27 cellular contexts compared by ENCODE assay signal in genomic region chr1:190183588-190183987, GRCh38.
"Had no signal": no experiment of that assay in that cellular context is flagged by ENCODE, and none has a peak within 500 bp of the region (broad histone marks: within the 10 kb centered on the region; RNA-seq: fewer than 3 reads in every experiment).

No MANE protein-coding gene starts in this region.

- H3K36me3 ChIP-seq: colonic mucosa, esophagus muscularis mucosa, esophagus squamous epithelium, gastroesophageal sphincter, heart left ventricle had no signal

- H3K4me1 ChIP-seq: colonic mucosa, esophagus muscularis mucosa, esophagus squamous epithelium, foreskin keratinocyte, gastroesophageal sphincter, heart left ventricle had no signal

- H3K4me3 Mint-ChIP-seq: dendritic cell treated with granulocyte-macrophage colony-stimulating factor and Interleukin-4, amounts not matched to agents 40 ng/mL and 50 ng/mL, for 4 days; effector memory CD8-positive, alpha-beta T cell had no signal

- H3K27ac Mint-ChIP-seq: dendritic cell treated with granulocyte-macrophage colony-stimulating factor and Interleukin-4, amounts not matched to agents 40 ng/mL and 50 ng/mL, for 4 days; effector memory CD8-positive, alpha-beta T cell had no signal

- H3K27me3 ChIP-seq: colonic mucosa, dorsolateral prefrontal cortex, esophagus muscularis mucosa, esophagus squamous epithelium, foreskin keratinocyte, gastroesophageal sphincter, heart left ventricle, hepatocyte had no signal

- H3K79me2 ChIP-seq: hepatocyte had no signal

- H3K4me2 ChIP-seq: hepatocyte had no signal

- ATAC-seq: effector memory CD8-positive, alpha-beta T cell; esophagus mucosa; foreskin keratinocyte; gastroesophageal sphincter had no signal

- H3K9me3 Mint-ChIP-seq: dendritic cell treated with granulocyte-macrophage colony-stimulating factor and Interleukin-4, amounts not matched to agents 40 ng/mL and 50 ng/mL, for 4 days had no signal

- DNase-seq: colonic mucosa; cortex of kidney; dermis blood vessel endothelial cell; dorsolateral prefrontal cortex; effector CD4-positive, alpha-beta T cell; effector CD8-positive, alpha-beta T cell; effector memory CD4-positive, alpha-beta T cell; effector memory CD8-positive, alpha-beta T cell; erythroblast; esophagus squamous epithelium; foreskin fibroblast; foreskin keratinocyte; foreskin melanocyte; glutamatergic neuron; head of caudate nucleus; heart left ventricle had no signal

- H3K27ac ChIP-seq: colonic mucosa, coronary artery, dorsolateral prefrontal cortex, epithelial cell of prostate, esophagus muscularis mucosa, esophagus squamous epithelium, foreskin keratinocyte, gastroesophageal sphincter, heart left ventricle, hepatocyte had no signal

- H3K4me3 ChIP-seq: colonic mucosa, coronary artery, dorsolateral prefrontal cortex, esophagus muscularis mucosa, esophagus squamous epithelium, gastroesophageal sphincter, heart left ventricle, hepatocyte had no signal

- H2AFZ ChIP-seq: hepatocyte had no signal

- H3K9me3 ChIP-seq: colonic mucosa, esophagus muscularis mucosa, esophagus squamous epithelium, gastroesophageal sphincter, heart left ventricle had no signal

- H3K27me3 Mint-ChIP-seq: dendritic cell treated with granulocyte-macrophage colony-stimulating factor and Interleukin-4, amounts not matched to agents 40 ng/mL and 50 ng/mL, for 4 days; effector memory CD8-positive, alpha-beta T cell had no signal

- FAIRE-seq: colon, endometrium, endothelial cell of umbilical vein, frontal cortex had no signal
